1 cellular context compared by ENCODE assay signal in genomic region chr10:101759354-101760247, GRCh38.
TF ChIP-seq lines count a peak whose summit lies in the region.

No MANE protein-coding gene starts in this region.

TF ChIP-seq in H1, 55 proteins besides CTCF, POLR2A, EP300 and RAD21:
- TF ChIP-seq CTBP2 (IDR thresholded peaks at IDR 0.05; ENCODE audit: borderline replicate concordance, insufficient read depth, insufficient read length, low read length) (no peak), JUND (IDR thresholded peaks at IDR 0.05; ENCODE audit: low read length) (no peak), POLR2AphosphoS5 (IDR thresholded peaks at IDR 0.05; ENCODE audit: low read depth, low read length) (no peak), TCF12 (IDR thresholded peaks at IDR 0.05; ENCODE audit: low read depth, low read length) (no peak), MAX (IDR thresholded peaks at IDR 0.05) (0 out of 2 replicates have a peak, but pooled peaks have one; percentile 18), RXRA (IDR thresholded peaks at IDR 0.05; ENCODE audit: insufficient read depth, low read depth, low read length) (no peak), SIRT6 (IDR thresholded peaks at IDR 0.05; ENCODE audit: low read length) (no peak), YY1 (IDR thresholded peaks at IDR 0.05; ENCODE audit: low read depth, low read length) (no peak), CBX5 (IDR thresholded peaks at IDR 0.05; ENCODE audit: low read depth, low read length) (no peak), BRCA1 (IDR thresholded peaks at IDR 0.05; ENCODE audit: low read depth, low read length) (no peak), EZH2 (IDR thresholded peaks at IDR 0.05; ENCODE audit: low read depth, low read length, severe bottlenecking) (no peak)
- TF ChIP-seq, protein P1, sequence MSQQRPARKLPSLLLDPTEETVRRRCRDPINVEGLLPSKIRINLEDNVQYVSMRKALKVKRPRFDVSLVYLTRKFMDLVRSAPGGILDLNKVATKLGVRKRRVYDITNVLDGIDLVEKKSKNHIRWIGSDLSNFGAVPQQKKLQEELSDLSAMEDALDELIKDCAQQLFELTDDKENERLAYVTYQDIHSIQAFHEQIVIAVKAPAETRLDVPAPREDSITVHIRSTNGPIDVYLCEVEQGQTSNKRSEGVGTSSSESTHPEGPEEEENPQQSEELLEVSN (IDR thresholded peaks at IDR 0.05), result peak; percentile 92
